ENCODE assay signal across 8 cellular contexts in genomic region chr15:89087066-89087829, GRCh38. TPM values are rescaled to one million over a fixed set of nuclear protein-coding genes. Genes with fewer than 3 reads are reported as not detected.
A peak's percentile ranks its signal among the peaks of the same experiment; 100 is the strongest.
DNase-seq lines count a peak whose midpoint lies in the region; ATAC-seq and TF ChIP-seq lines count a peak whose summit lies in the region.

No MANE protein-coding gene starts in this region.

- H4K20me1 ChIP-seq in GM23248 (ENCODE audit: insufficient read depth) (no peaks in the 10 kb centered on the region), smooth muscle cell (ENCODE audit: low read depth) (no peaks in the 10 kb centered on the region)

- in situ Hi-C loops in GM23248 (cut with MboI): no loop called here

- H3K4me1 ChIP-seq in GM23248 (ENCODE audit: insufficient read depth) (peaks cover 23% of the 10 kb centered on the region), iPS-15b (ENCODE audit: control insufficient read depth, insufficient read depth, low read length) (peaks cover 10% of the 10 kb centered on the region), smooth muscle cell (ENCODE audit: low read depth) (peaks cover 12% of the 10 kb centered on the region)

- H2AFZ ChIP-seq in GM23248: peak overlapping the region; percentile 58
- peak overlapping the region; percentile 42 for H2AFZ ChIP-seq in smooth muscle cell (ENCODE audit: low read depth)

- H3K36me3 ChIP-seq in GM23248 (ENCODE audit: low read depth): no peaks in the 10 kb centered on the region
- no peaks in the 10 kb centered on the region for H3K36me3 ChIP-seq in iPS-15b (ENCODE audit: control insufficient read depth, insufficient read depth, low read length)
- no peaks in the 10 kb centered on the region for H3K36me3 ChIP-seq in smooth muscle cell (ENCODE audit: low read depth)

- H3K9me2 ChIP-seq in GM23248 (ENCODE audit: insufficient read depth): no peaks in the 10 kb centered on the region

- H3K9ac ChIP-seq in GM23248 (peak overlapping the region; percentile 61), iPS-15b (ENCODE audit: low read depth, low read length) (no peak overlapping the region), smooth muscle cell (ENCODE audit: low read depth) (peak overlapping the region; percentile 48)

- peak overlapping the region; percentile 86 for H3K27ac ChIP-seq in GM23248
- peak overlapping the region; percentile 89 for H3K27ac ChIP-seq in smooth muscle cell (ENCODE audit: low read depth)

- H3F3A ChIP-seq in GM23248 (ENCODE audit: insufficient read depth) (peaks cover 26% of the 10 kb centered on the region), smooth muscle cell (ENCODE audit: low read depth) (peaks cover 13% of the 10 kb centered on the region)

- TF ChIP-seq CTCF in WI38 (IDR thresholded peaks at IDR 0.05; ENCODE audit: low read depth, low read length): no peak
- no peak for TF ChIP-seq CTCF in smooth muscle cell (IDR thresholded peaks at IDR 0.05; ENCODE audit: borderline replicate concordance, insufficient read depth, poor library complexity, severe bottlenecking)

- peak overlapping the region; percentile 52 for H3K4me2 ChIP-seq in GM23248 (ENCODE audit: unreplicated experiment)
- H3K4me2 ChIP-seq in smooth muscle cell: peak overlapping the region; percentile 78

- ATAC-seq in GM21381 (IDR thresholded peaks at IDR 0.05; ENCODE audit: unreplicated experiment): no peak
- ATAC-seq in GM21526 (IDR thresholded peaks at IDR 0.05; ENCODE audit: low FRiP score, unreplicated experiment): no peak

- H3K79me2 ChIP-seq in GM23248 (ENCODE audit: insufficient read depth) (peaks cover 19% of the 10 kb centered on the region), smooth muscle cell (ENCODE audit: low read depth) (peaks cover 10% of the 10 kb centered on the region)

- 57 to 60% methylated on average over 13 of the region's 13 CpGs for WGBS in GM23248 (ENCODE audit: low coverage in 1 of 2, low lambda C conversion rate in 2 of 2, missing lambda C conversion rate in 2 of 2), 2 experiments
- WGBS in smooth muscle cell (ENCODE audit: low lambda C conversion rate): 66% methylated on average over 13 of the region's 13 CpGs

- H3K9me3 ChIP-seq in GM23248 (ENCODE audit: low read depth): no peaks in the 10 kb centered on the region
- no peaks in the 10 kb centered on the region for H3K9me3 ChIP-seq in iPS-15b (ENCODE audit: control insufficient read depth, insufficient read depth, low read length)
- H3K9me3 ChIP-seq in smooth muscle cell (replicated peaks; ENCODE audit: low read depth): no peaks in the 10 kb centered on the region

- DNase-seq in GM23248: no peak
- DNase-seq in smooth muscle cell (lab: John Stamatoyannopoulos, UW; ENCODE audit: unreplicated experiment): no peak
- no peak for DNase-seq in cerebellar cortex (ENCODE audit: low spot score)
- no peak for DNase-seq in NOMO-1 treated with DMSO at 0.1 percent for 48 hours (lab: John Stamatoyannopoulos, UW; ENCODE audit: unreplicated experiment)

- H3K27me3 ChIP-seq in GM23248 (replicated peaks; ENCODE audit: insufficient read depth) (no peaks in the 10 kb centered on the region), iPS-15b (ENCODE audit: control insufficient read depth, insufficient read depth, low read length) (peaks cover 3% of the 10 kb centered on the region), smooth muscle cell (ENCODE audit: low read depth) (no peaks in the 10 kb centered on the region)

- H3K4me3 ChIP-seq in GM23248: peak overlapping the region; percentile 57
- peak overlapping the region; percentile 46 for H3K4me3 ChIP-seq in WI38 (ENCODE audit: low read depth, low read length)
- H3K4me3 ChIP-seq in iPS-15b (ENCODE audit: low read depth, low read length): peak overlapping the region; percentile 68
- H3K4me3 ChIP-seq in smooth muscle cell: peak overlapping the region; percentile 28

RNA-seq across cellular contexts. Expression of gene ABHD2, which starts 1.0 kb away (rescaled TPM):
- total RNA-seq in GM23248 (2014; rRNA removed; shearing (Covaris generic)): 24.2 and 28.7 TPM in 2 replicates
- polyA plus RNA-seq in GM23248 (2016; fragmentation: Nextera tagmentation; extraction: Ambion mirVana) (13.5 and 17.6 TPM in 2 replicates), smooth muscle cell (9.4 and 12.8 TPM in 2 replicates)
- total RNA-seq in smooth muscle cell: 19.0 and 23.9 TPM in 2 replicates
